In the genomic region with DNA sequence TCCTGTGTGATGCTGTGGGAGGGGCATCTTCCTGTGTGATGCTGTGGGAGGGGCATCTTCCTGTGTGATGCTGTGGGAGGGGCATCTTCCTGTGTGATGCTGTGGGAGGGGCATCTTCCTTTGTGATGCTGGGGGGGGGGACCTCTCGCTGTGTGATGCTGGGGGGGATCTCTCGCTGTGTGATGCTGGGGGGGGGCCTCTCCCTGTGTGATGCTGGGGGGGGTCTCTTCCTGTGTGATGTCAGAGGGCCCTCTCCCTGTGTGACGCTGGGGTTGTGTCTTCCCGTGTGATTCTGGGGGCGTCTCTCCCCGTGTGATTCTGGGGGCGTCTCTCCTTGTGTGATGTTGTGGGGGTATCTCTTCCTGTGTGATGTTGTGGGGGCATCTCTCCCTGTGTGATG, we compare ENCODE assay signal across 16 cellular contexts. TPM values are rescaled to one million over a fixed set of nuclear protein-coding genes. Genes with fewer than 3 reads are reported as not detected.
A peak's percentile ranks its signal among the peaks of the same experiment; 100 is the strongest.
DNase-seq lines count a peak whose midpoint lies in the region; ATAC-seq and TF ChIP-seq lines count a peak whose summit lies in the region.
"Had no signal": no experiment of that assay in that cellular context is flagged by ENCODE, and none has a peak within 500 bp of the region (broad histone marks: within the 10 kb centered on the region; RNA-seq: fewer than 3 reads in every experiment).

No MANE protein-coding gene starts in this region.

- CTCF ChIA-PET in CD4-positive, alpha-beta T cell (lab: Charles Lee), result no interaction called here
- CTCF ChIA-PET in CD8-positive, alpha-beta T cell (lab: Charles Lee), result no interaction called here

- H3K36me3 Mint-ChIP-seq in CD4-positive, alpha-beta T cell (ENCODE audit: low read depth), result no peaks in the 10 kb centered on the region
- no peaks in the 10 kb centered on the region for H3K36me3 Mint-ChIP-seq in CD8-positive, alpha-beta T cell
- peaks cover 1% of the 10 kb centered on the region for H3K36me3 Mint-ChIP-seq in T-helper 2 cell treated with Interferon-gamma antibody and Interleukin-4, amounts not matched to agents 5 μg/mL and 100 μg/mL, for 36 hours (ENCODE audit: low read depth)
- H3K36me3 Mint-ChIP-seq: mesothelial cell of epicardium had no signal

- H3K4me3 ChIP-seq in CD8-positive, alpha-beta T cell (ENCODE audit: low read depth, low read length), result peak overlapping the region; percentile 48
- no peak overlapping the region for H3K4me3 ChIP-seq in WERI-Rb-1 (ENCODE audit: low read depth, low read length)
- H3K4me3 ChIP-seq: BLaER1, esophagus muscularis mucosa, HAP-1, stomach had no signal

- peak overlapping the region; percentile 88 for H3K27ac Mint-ChIP-seq in CD4-positive, alpha-beta T cell
- H3K27ac Mint-ChIP-seq in CD8-positive, alpha-beta T cell, result peak overlapping the region; percentile 86
- H3K27ac Mint-ChIP-seq in T-helper 2 cell treated with Interferon-gamma antibody and Interleukin-4, amounts not matched to agents 5 μg/mL and 100 μg/mL, for 36 hours, result peak overlapping the region; percentile 98
- H3K27ac Mint-ChIP-seq: mesothelial cell of epicardium had no signal

- DNase-seq in CD4-positive, alpha-beta T cell, result peak in 3 of 10 experiments; percentile 13 to 56 (median 36)
- DNase-seq in CD8-positive, alpha-beta T cell, result peak in 1 of 7 experiments; percentile 63
- DNase-seq in T-helper 2 cell treated with Interferon-gamma antibody and Interleukin-4, amounts not matched to agents 5 μg/mL and 100 μg/mL, for 36 hours (ENCODE audit: low spot score), result peak; percentile 30
- peak; percentile 43 for DNase-seq in effector CD4-positive, alpha-beta T cell
- DNase-seq in NCI-H2196 (lab: John Stamatoyannopoulos, UW; ENCODE audit: unreplicated experiment), result no peak
- no peak for DNase-seq in WERI-Rb-1
- DNase-seq: cortex of kidney, MM.1S, NCI-H2171 treated with DMSO at 0.1 percent for 48 hours, stomach had no signal

- no peaks in the 10 kb centered on the region for H3K27me3 Mint-ChIP-seq in CD4-positive, alpha-beta T cell
- no peaks in the 10 kb centered on the region for H3K27me3 Mint-ChIP-seq in CD8-positive, alpha-beta T cell (ENCODE audit: low read depth)
- no peaks in the 10 kb centered on the region for H3K27me3 Mint-ChIP-seq in T-helper 2 cell treated with Interferon-gamma antibody and Interleukin-4, amounts not matched to agents 5 μg/mL and 100 μg/mL, for 36 hours (ENCODE audit: low read depth)

- H3K9me3 Mint-ChIP-seq in CD4-positive, alpha-beta T cell, result no peaks in the 10 kb centered on the region
- no peaks in the 10 kb centered on the region for H3K9me3 Mint-ChIP-seq in CD8-positive, alpha-beta T cell
- no peaks in the 10 kb centered on the region for H3K9me3 Mint-ChIP-seq in T-helper 2 cell treated with Interferon-gamma antibody and Interleukin-4, amounts not matched to agents 5 μg/mL and 100 μg/mL, for 36 hours
- H3K9me3 Mint-ChIP-seq: mesothelial cell of epicardium had no signal

- H3K36me3 ChIP-seq in CD8-positive, alpha-beta T cell (ENCODE audit: insufficient read depth, low read length), result no peaks in the 10 kb centered on the region
- H3K36me3 ChIP-seq in WERI-Rb-1, result no peaks in the 10 kb centered on the region
- H3K36me3 ChIP-seq: BLaER1, HAP-1 had no signal

- TF ChIP-seq CTCF in CD4-positive, alpha-beta T cell (IDR thresholded peaks at IDR 0.05), result no peak
- TF ChIP-seq CTCF in CD8-positive, alpha-beta T cell (IDR thresholded peaks at IDR 0.05), result no peak
- TF ChIP-seq CTCF in WERI-Rb-1 (IDR thresholded peaks at IDR 0.05; ENCODE audit: low read depth, low read length), result no peak

- peaks cover 31% of the 10 kb centered on the region for H3K4me1 Mint-ChIP-seq in CD4-positive, alpha-beta T cell (ENCODE audit: low read depth)
- H3K4me1 Mint-ChIP-seq in CD8-positive, alpha-beta T cell (ENCODE audit: low read depth), result peaks cover 23% of the 10 kb centered on the region
- peaks cover 29% of the 10 kb centered on the region for H3K4me1 Mint-ChIP-seq in T-helper 2 cell treated with Interferon-gamma antibody and Interleukin-4, amounts not matched to agents 5 μg/mL and 100 μg/mL, for 36 hours (ENCODE audit: low read depth)
- H3K4me1 Mint-ChIP-seq: mesothelial cell of epicardium had no signal

- intact Hi-C loops in CD4-positive, alpha-beta T cell (cut with DNase I, micrococcal nuclease), result loop anchor here in 1 of 2 experiments (5.0 to 10.0 kb wide), 3 partner anchors 173 to 296 kb away; partner anchors contain the start of gene LRRC27
- intact Hi-C loops in CD8-positive, alpha-beta T cell (cut with DNase I, micrococcal nuclease), result loop anchor here (1.0 to 10.0 kb wide), 5 partner anchors 27 to 1098 kb away; partner anchors contain the start of genes BNIP3 (in 1 of the 2), DPYSL4 (in 1 of the 2) and INPP5A (in 1 of the 2)

- H3K27ac ChIP-seq in CD4-positive, alpha-beta T cell (ENCODE audit: low read depth, low read length), result peak overlapping the region; percentile 89
- H3K27ac ChIP-seq in CD8-positive, alpha-beta T cell (ENCODE audit: low read depth, low read length), result peak overlapping the region; percentile 98
- H3K27ac ChIP-seq in WERI-Rb-1, result no peak overlapping the region
- H3K27ac ChIP-seq: BLaER1, esophagus muscularis mucosa, parathyroid adenoma, stomach had no signal

- POLR2A ChIA-PET in CD4-positive, alpha-beta T cell (lab: Charles Lee), result no interaction called here
- POLR2A ChIA-PET in CD8-positive, alpha-beta T cell (lab: Charles Lee), result no interaction called here

- H3K4me1 ChIP-seq in CD8-positive, alpha-beta T cell (ENCODE audit: insufficient read depth, low read length), result peaks cover 35% of the 10 kb centered on the region
- H3K4me1 ChIP-seq: HAP-1 had no signal

- H3K4me3 Mint-ChIP-seq in CD4-positive, alpha-beta T cell, result no peak overlapping the region
- H3K4me3 Mint-ChIP-seq in CD8-positive, alpha-beta T cell, result no peak overlapping the region
- peak overlapping the region; percentile 73 for H3K4me3 Mint-ChIP-seq in T-helper 2 cell treated with Interferon-gamma antibody and Interleukin-4, amounts not matched to agents 5 μg/mL and 100 μg/mL, for 36 hours
- H3K4me3 Mint-ChIP-seq: mesothelial cell of epicardium had no signal

- H3K9me3 ChIP-seq in CD4-positive, alpha-beta T cell (ENCODE audit: control insufficient read depth, low read length), result no peaks in the 10 kb centered on the region
- no peaks in the 10 kb centered on the region for H3K9me3 ChIP-seq in CD8-positive, alpha-beta T cell (ENCODE audit: low read length)
- no peaks in the 10 kb centered on the region for H3K9me3 ChIP-seq in WERI-Rb-1 (ENCODE audit: severe bottlenecking)
- H3K9me3 ChIP-seq: BLaER1, esophagus muscularis mucosa, HAP-1, stomach had no signal

- peak; percentile 6 for ATAC-seq in CD4-positive, alpha-beta T cell (ENCODE audit: poor library complexity)
- ATAC-seq in CD8-positive, alpha-beta T cell, result peak; percentile 12
- no peak for ATAC-seq in GM18520 (IDR thresholded peaks at IDR 0.05; ENCODE audit: unreplicated experiment)

- no peaks in the 10 kb centered on the region for H3K27me3 ChIP-seq in CD4-positive, alpha-beta T cell (ENCODE audit: control insufficient read depth, insufficient read depth, low read length)
- H3K27me3 ChIP-seq in CD8-positive, alpha-beta T cell (ENCODE audit: insufficient read depth, low read length), result no peaks in the 10 kb centered on the region
- no peaks in the 10 kb centered on the region for H3K27me3 ChIP-seq in WERI-Rb-1 (ENCODE audit: insufficient read depth, low read depth, severe bottlenecking)
- H3K27me3 ChIP-seq: BLaER1, esophagus muscularis mucosa had no signal

RNA-seq across cellular contexts. Expression of gene DPYSL4, which starts 27.9 kb away (rescaled TPM):
- total RNA-seq in CD4-positive, alpha-beta T cell, result under 1 TPM; 0.64 to 0.96 TPM
- total RNA-seq in CD8-positive, alpha-beta T cell, result 1 to 10 TPM; 1.0 to 1.8 TPM

Comparison
In these comparisons a context has a peak if more than half of its experiments do, and no peak if none do; other contexts are left out.
1. DNase-seq: peak in T-helper 2 cell treated with Interferon-gamma antibody and Interleukin-4, amounts not matched to agents 5 μg/mL and 100 μg/mL, for 36 hours (single experiment) and effector CD4-positive, alpha-beta T cell (single experiment); none in NCI-H2196 (single experiment) and WERI-Rb-1 (single experiment).
2. Peak in every context shown above with its lines, with median percentiles within 50 percentile points of each other: H3K27ac Mint-ChIP-seq.